ENCODE assay signal across 8 cellular contexts in genomic region chr17:29592850-29593545, GRCh38. TPM values are rescaled to one million over a fixed set of nuclear protein-coding genes. Genes with fewer than 3 reads are reported as not detected.
DNase-seq lines count a peak whose midpoint lies in the region; ATAC-seq and TF ChIP-seq lines count a peak whose summit lies in the region.

ANKRD13B (plus strand) TSS chr17:29593132; CDS start chr17:29593622, 490 bp downstream.

- POLR2A ChIA-PET in activated B cell treated with CpG ODN at 0.5 μM for 24 hours (lab: Charles Lee), result interaction anchor here (0.6 to 3.4 kb wide), 6 partner anchors 12 to 203 kb away, joined by 3 to 32 read pairs (median 4); partner anchors contain the start of gene TAOK1
- POLR2A ChIA-PET in naive thymus-derived CD8-positive, alpha-beta T cell (lab: Charles Lee), result interaction anchor here (0.6 to 4.9 kb wide), 8 partner anchors 12 to 185 kb away, joined by 3 to 79 read pairs (median 3); partner anchors contain the start of genes ABHD15 and TP53I13

- peaks cover 77% of the 10 kb centered on the region for H3K4me1 ChIP-seq in vagina

- H3K9me3 Mint-ChIP-seq in activated B cell treated with CpG ODN at 0.5 μM for 24 hours, result no peaks in the 10 kb centered on the region
- H3K9me3 Mint-ChIP-seq in naive thymus-derived CD8-positive, alpha-beta T cell, result no peaks in the 10 kb centered on the region

- H3K4me1 Mint-ChIP-seq in activated B cell treated with CpG ODN at 0.5 μM for 24 hours, result peaks cover 45% of the 10 kb centered on the region
- H3K4me1 Mint-ChIP-seq in naive thymus-derived CD8-positive, alpha-beta T cell, result peaks cover 10 to 46% (median 41%) of the 10 kb centered on the region in 4 donors

- peak within 1 kb of the TSS; percentile 52 for H3K27ac ChIP-seq in epithelial cell of prostate
- H3K27ac ChIP-seq in vagina, result peak within 1 kb of the TSS; percentile 93

- H3K9me3 ChIP-seq in vagina, result no peaks in the 10 kb centered on the region

- H3K27me3 ChIP-seq in vagina, result no peaks in the 10 kb centered on the region

- H3K27me3 Mint-ChIP-seq in activated B cell treated with CpG ODN at 0.5 μM for 24 hours, result no peaks in the 10 kb centered on the region
- peaks cover 0 to 2% (median 0%) of the 10 kb centered on the region in 5 donors for H3K27me3 Mint-ChIP-seq in naive thymus-derived CD8-positive, alpha-beta T cell

- TF ChIP-seq POLR2A in vagina (IDR thresholded peaks at IDR 0.05), result no peak

- intact Hi-C loops in activated B cell treated with CpG ODN at 0.5 μM for 24 hours (cut with micrococcal nuclease), result loop anchor here (10.0 kb wide), 1 partner anchor 638 kb away; the partner anchor contains the start of gene PHF12
- intact Hi-C loops in vagina (cut with DNase I), result no loop called here

- DNase-seq in DMS153 (lab: John Stamatoyannopoulos, UW) (peak; percentile 24), DMS153 treated with DMSO at 0.1 percent for 48 hours (lab: John Stamatoyannopoulos, UW; ENCODE audit: unreplicated experiment) (no peak), NCI-H1105 (lab: John Stamatoyannopoulos, UW) (peak; percentile 77), activated B cell treated with CpG ODN at 0.5 μM for 24 hours (no peak), epithelial cell of prostate (ENCODE audit: low read depth, low spot score) (no peak), vagina (ENCODE audit: extremely low spot score in 2 of 2) (no peak)
- DNase-seq in naive thymus-derived CD8-positive, alpha-beta T cell, result peak in 2 of 10 donors; percentile 25 to 34

- ATAC-seq in activated B cell treated with CpG ODN at 0.5 μM for 24 hours (ENCODE audit: low read depth) (no peak), GM19467 (IDR thresholded peaks at IDR 0.05; ENCODE audit: unreplicated experiment) (no peak)
- peak in 1 of 2 donors; percentile 9 for ATAC-seq in naive thymus-derived CD8-positive, alpha-beta T cell

- H3K4me3 ChIP-seq in vagina, result peak within 1 kb of the TSS; percentile 66 to 94

- peak within 1 kb of the TSS; percentile 83 for H3K4me3 Mint-ChIP-seq in activated B cell treated with CpG ODN at 0.5 μM for 24 hours
- peak within 1 kb of the TSS; percentile 83 to 95 (median 90) for H3K4me3 Mint-ChIP-seq in naive thymus-derived CD8-positive, alpha-beta T cell

- no peaks in the 10 kb centered on the region for H3K36me3 ChIP-seq in vagina

- H3K27ac Mint-ChIP-seq in activated B cell treated with CpG ODN at 0.5 μM for 24 hours, result no peak within 1 kb of the TSS
- H3K27ac Mint-ChIP-seq in naive thymus-derived CD8-positive, alpha-beta T cell, result peak within 1 kb of the TSS in 7 of 10 donors; percentile 20 to 82 (median 57)

- CTCF ChIA-PET in activated B cell treated with CpG ODN at 0.5 μM for 24 hours (lab: Charles Lee), result interaction anchor here (1.0 to 4.3 kb wide), 12 partner anchors 9 to 338 kb away, joined by 3 to 70 read pairs (median 8); partner anchors contain the start of genes SSH2 and TP53I13

- H3K36me3 Mint-ChIP-seq in activated B cell treated with CpG ODN at 0.5 μM for 24 hours (ENCODE audit: low read depth), result peaks cover 3% of the 10 kb centered on the region
- no peaks in the 10 kb centered on the region for H3K36me3 Mint-ChIP-seq in naive thymus-derived CD8-positive, alpha-beta T cell

- TF ChIP-seq CTCF in activated B cell treated with CpG ODN at 0.5 μM for 24 hours (IDR thresholded peaks at IDR 0.05), result no peak
- no peak for TF ChIP-seq CTCF in vagina (IDR thresholded peaks at IDR 0.05)

RNA-seq across cellular contexts. Expression of gene ANKRD13B, which starts in this region (rescaled TPM):
- total RNA-seq in activated B cell treated with CpG ODN at 0.5 μM for 24 hours (3.5 and 5.2 TPM in 2 replicates), vagina (7.9 TPM)
- 1 to 10 TPM; 2.3 to 3.7 TPM for total RNA-seq in naive thymus-derived CD8-positive, alpha-beta T cell
- under 1 TPM in 2 of 3 donors, not detected in 1; 0.25 to 0.32 TPM for polyA plus RNA-seq in naive thymus-derived CD8-positive, alpha-beta T cell

Comparison
In these comparisons a context has a peak if more than half of its experiments do, and no peak if none do; other contexts are left out.
1. DNase-seq: peak in DMS153 (single experiment) and NCI-H1105 (single experiment); none in DMS153 treated with DMSO at 0.1 percent for 48 hours (single experiment), activated B cell treated with CpG ODN at 0.5 μM for 24 hours (single experiment), epithelial cell of prostate (single experiment) and vagina (0 of 2).